Comparison of ENCODE assay signal across 5 cellular contexts in genomic region chr2:191257934-191258333, GRCh38.
"Had no signal": no experiment of that assay in that cellular context is flagged by ENCODE, and none has a peak within 500 bp of the region (broad histone marks: within the 10 kb centered on the region; RNA-seq: fewer than 3 reads in every experiment).

No MANE protein-coding gene starts in this region.

- FAIRE-seq: K562 had no signal

- DNase-seq: KBM-7, KG1 had no signal

- H3K27ac Mint-ChIP-seq: IgD-negative memory B cell had no signal

- H3K9me3 Mint-ChIP-seq: IgD-negative memory B cell had no signal

- H3K4me3 ChIP-seq: K562 had no signal

- H3K4me1 Mint-ChIP-seq: IgD-negative memory B cell had no signal

- H3K27ac ChIP-seq: HL-60 had no signal

- H3K36me3 Mint-ChIP-seq: IgD-negative memory B cell had no signal

- H3K4me3 Mint-ChIP-seq: IgD-negative memory B cell had no signal

- H3K27me3 Mint-ChIP-seq: IgD-negative memory B cell had no signal

- ATAC-seq: K562 had no signal
